Comparison of ENCODE assay signal across 22 cellular contexts in genomic region chr22:44865193-44866057, GRCh38.
"Had no signal": no experiment of that assay in that cellular context is flagged by ENCODE, and none has a peak within 500 bp of the region (broad histone marks: within the 10 kb centered on the region; RNA-seq: fewer than 3 reads in every experiment).

No MANE protein-coding gene starts in this region.

- ATAC-seq: activated CD8-positive, alpha-beta T cell treated with anti-CD3 and anti-CD28 coated beads for 36 hours; activated T-cell treated with anti-CD3 and anti-CD28 coated beads, Interleukin-2, amount 50 U/mL, for 72 hours had no signal

- H3K4me1 Mint-ChIP-seq: activated naive CD4-positive, alpha-beta T cell treated with anti-CD3 and anti-CD28 coated beads, Interleukin-2, amount 10 ng/mL, durations not matched to agents 7 days and 5 days; activated naive CD8-positive, alpha-beta T cell treated with anti-CD3 and anti-CD28 coated beads for 36 hours had no signal

- H3K27ac Mint-ChIP-seq: activated CD8-positive, alpha-beta T cell treated with anti-CD3 and anti-CD28 coated beads for 36 hours; activated naive CD4-positive, alpha-beta T cell treated with anti-CD3 and anti-CD28 coated beads, Interleukin-2, amount 10 ng/mL, durations not matched to agents 7 days and 5 days; activated naive CD8-positive, alpha-beta T cell treated with anti-CD3 and anti-CD28 coated beads for 36 hours; activated T-cell treated with anti-CD3 and anti-CD28 coated beads, Interleukin-2, amount 50 U/mL, for 72 hours; activated T-helper 2 cell treated with anti-CD3 and anti-CD28 coated beads, Interferon-gamma antibody, Interleukin-2, Interleukin-4, amounts not matched to agents 10 μg/mL and 5 μg/mL and 100 μg/mL, durations not matched to agents 14 hours and 24 hours and 36 hours; T-helper 1 cell treated with Interleukin-12 subunit alpha and Interleukin-12 subunit beta and Interleukin-4 antibody, amounts not matched to agents 30 μg/mL and 1 μg/mL, for 36 hours had no signal

- H3K4me3 Mint-ChIP-seq: activated CD8-positive, alpha-beta T cell treated with anti-CD3 and anti-CD28 coated beads for 36 hours; activated naive CD4-positive, alpha-beta T cell treated with anti-CD3 and anti-CD28 coated beads, Interleukin-2, amount 10 ng/mL, durations not matched to agents 7 days and 5 days; activated naive CD8-positive, alpha-beta T cell treated with anti-CD3 and anti-CD28 coated beads for 36 hours; activated T-cell treated with anti-CD3 and anti-CD28 coated beads, Interleukin-2, amount 50 U/mL, for 72 hours; T-helper 1 cell treated with Interleukin-12 subunit alpha and Interleukin-12 subunit beta and Interleukin-4 antibody, amounts not matched to agents 30 μg/mL and 1 μg/mL, for 36 hours had no signal

- H3K9me3 Mint-ChIP-seq: activated CD8-positive, alpha-beta T cell treated with anti-CD3 and anti-CD28 coated beads for 36 hours; activated naive CD8-positive, alpha-beta T cell treated with anti-CD3 and anti-CD28 coated beads for 36 hours; activated T-cell treated with anti-CD3 and anti-CD28 coated beads, Interleukin-2, amount 50 U/mL, for 72 hours; activated T-helper 2 cell treated with anti-CD3 and anti-CD28 coated beads, Interferon-gamma antibody, Interleukin-2, Interleukin-4, amounts not matched to agents 10 μg/mL and 5 μg/mL and 100 μg/mL, durations not matched to agents 14 hours and 24 hours and 36 hours; T-helper 1 cell treated with Interleukin-12 subunit alpha and Interleukin-12 subunit beta and Interleukin-4 antibody, amounts not matched to agents 30 μg/mL and 1 μg/mL, for 36 hours had no signal

- H3K27me3 ChIP-seq: brain microvascular endothelial cell, cardiac muscle cell had no signal

- H3K27ac ChIP-seq: brain microvascular endothelial cell, cardiac muscle cell, PC-9, SK-N-MC had no signal

- H3K4me3 ChIP-seq: cardiac muscle cell, PC-9, SK-N-MC had no signal

- DNase-seq: activated CD4-positive, alpha-beta T cell treated with anti-CD3 and anti-CD28 coated beads for 4 hours; activated CD8-positive, alpha-beta memory T cell treated with anti-CD3 and anti-CD28 coated beads, Interleukin-2, amount 50 U/mL, for 4 hours; activated CD8-positive, alpha-beta T cell treated with anti-CD3 and anti-CD28 coated beads for 36 hours; activated gamma-delta T cell treated with Interleukin-2 at 50 U/mL for 16 hours; activated naive CD4-positive, alpha-beta T cell treated with anti-CD3 and anti-CD28 coated beads, Interleukin-2, amount 10 ng/mL, durations not matched to agents 7 days and 5 days; activated naive CD8-positive, alpha-beta T cell treated with anti-CD3 and anti-CD28 coated beads for 36 hours; activated T-cell treated with anti-CD3 and anti-CD28 coated beads, Interleukin-2, amount 50 U/mL, for 72 hours; brain microvascular endothelial cell; cerebellar nuclear complex; NCI-H1105 treated with DMSO at 0.1 percent for 48 hours; NCI-H1436 treated with DMSO at 0.1 percent for 48 hours; NCI-H187 treated with DMSO at 0.1 percent for 48 hours; NCI-H2081 treated with DMSO at 0.1 percent for 48 hours; NCI-H446; NCI-H524; PC-9; SW 1271; T1000 had no signal

- H3K27me3 Mint-ChIP-seq: activated naive CD4-positive, alpha-beta T cell treated with anti-CD3 and anti-CD28 coated beads, Interleukin-2, amount 10 ng/mL, durations not matched to agents 7 days and 5 days had no signal

- H2AFZ ChIP-seq: PC-9 had no signal

- H3K36me3 ChIP-seq: brain microvascular endothelial cell, cardiac muscle cell had no signal

- H3K4me2 ChIP-seq: PC-9 had no signal

- H3K36me3 Mint-ChIP-seq: activated naive CD4-positive, alpha-beta T cell treated with anti-CD3 and anti-CD28 coated beads, Interleukin-2, amount 10 ng/mL, durations not matched to agents 7 days and 5 days; activated naive CD8-positive, alpha-beta T cell treated with anti-CD3 and anti-CD28 coated beads for 36 hours had no signal
